22 cellular contexts compared by ENCODE assay signal in the genomic region with DNA sequence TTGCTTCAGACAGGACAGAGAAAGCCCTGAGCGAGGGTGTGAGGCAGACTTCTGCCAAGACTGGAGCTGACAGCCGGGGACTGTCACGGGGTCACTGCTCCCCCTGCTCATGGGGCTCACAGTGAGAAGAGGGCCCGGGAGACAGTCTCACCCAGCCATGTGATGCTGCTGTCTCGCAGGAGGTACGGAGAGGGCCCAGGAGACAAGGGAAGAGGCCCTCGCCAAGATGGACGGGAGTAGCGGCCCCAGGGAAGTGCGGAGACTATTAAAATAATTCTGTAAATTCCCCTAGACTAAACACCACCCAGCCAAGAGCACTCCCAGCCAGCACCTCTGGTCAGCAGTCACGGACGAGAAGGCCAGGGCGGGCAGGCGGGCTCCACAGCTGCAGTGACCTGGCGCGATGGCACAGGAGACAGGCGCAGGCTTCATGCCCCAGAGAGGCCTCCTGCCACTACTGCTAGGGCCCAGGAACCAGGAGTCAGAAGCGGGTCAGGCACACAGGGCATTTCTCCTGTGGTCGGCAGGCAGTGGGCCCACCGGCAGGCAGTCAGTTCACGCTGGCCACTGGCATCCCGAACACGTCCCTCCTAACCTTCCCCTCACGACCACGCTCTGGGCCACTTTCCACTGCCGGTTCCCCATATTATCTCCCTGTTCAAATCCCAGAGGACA. TPM values are rescaled to one million over a fixed set of nuclear protein-coding genes. Genes with fewer than 3 reads are reported as not detected.
"Had no signal": no experiment of that assay in that cellular context is flagged by ENCODE, and none has a peak within 500 bp of the region (broad histone marks: within the 10 kb centered on the region; RNA-seq: fewer than 3 reads in every experiment).

No MANE protein-coding gene starts in this region.

- ATAC-seq: activated naive CD4-positive, alpha-beta T cell treated with anti-CD3 and anti-CD28 coated beads, Interleukin-2, amount 50 U/mL, for 72 hours; activated T-cell treated with anti-CD3 and anti-CD28 coated beads, Interleukin-2, amount 50 U/mL, for 72 hours; naive thymus-derived CD8-positive, alpha-beta T cell had no signal

- H3K27ac Mint-ChIP-seq: activated T-cell treated with anti-CD3 and anti-CD28 coated beads, Interleukin-2, amount 50 U/mL, for 72 hours had no signal

- H3K36me3 Mint-ChIP-seq: activated naive CD4-positive, alpha-beta T cell treated with anti-CD3 and anti-CD28 coated beads, Interleukin-2, amount 50 U/mL, for 72 hours; naive thymus-derived CD8-positive, alpha-beta T cell had no signal

- H3K9me3 ChIP-seq: body of pancreas, colonic mucosa, tibial nerve, uterus had no signal

- DNase-seq: activated CD4-positive, alpha-beta T cell treated with anti-CD3 and anti-CD28 coated beads, Interleukin-2, amount 50 U/mL, for 4 hours; activated gamma-delta T cell; activated T-cell treated with anti-CD3 and anti-CD28 coated beads, Interleukin-2, amount 50 U/mL, for 72 hours; central memory CD4-positive, alpha-beta T cell; colonic mucosa; erythroblast; foreskin melanocyte; hypothalamus; mesenchymal stem cell; naive thymus-derived CD8-positive, alpha-beta T cell; stimulated activated CD8-positive, alpha-beta memory T cell treated with anti-CD3 and anti-CD28 coated beads, Interleukin-4, amount 100 ng/mL, for 48 hours; stimulated activated naive CD4-positive, alpha-beta T cell; SW 1271; T-helper 2 cell; uterus had no signal

- H3K4me3 Mint-ChIP-seq: activated T-cell treated with anti-CD3 and anti-CD28 coated beads, Interleukin-2, amount 50 U/mL, for 72 hours; naive thymus-derived CD8-positive, alpha-beta T cell had no signal

- H3K4me3 ChIP-seq: body of pancreas, colonic mucosa, tibial nerve, uterus had no signal

- H3K36me3 ChIP-seq: colonic mucosa, uterus had no signal

- H3K27ac ChIP-seq: body of pancreas, colonic mucosa, uterus had no signal

- H3K27me3 ChIP-seq: body of pancreas, uterus had no signal

- H3K9me3 Mint-ChIP-seq: activated naive CD4-positive, alpha-beta T cell treated with anti-CD3 and anti-CD28 coated beads, Interleukin-2, amount 50 U/mL, for 72 hours; activated T-cell treated with anti-CD3 and anti-CD28 coated beads, Interleukin-2, amount 50 U/mL, for 72 hours; naive thymus-derived CD8-positive, alpha-beta T cell had no signal

RNA-seq across cellular contexts. Expression of gene WDR86, which starts 24.1 kb away (rescaled TPM):
- total RNA-seq: activated CD8-positive, alpha-beta memory T cell treated with anti-CD3 and anti-CD28 coated beads for 36 hours; activated naive CD4-positive, alpha-beta T cell treated with anti-CD3 and anti-CD28 coated beads, Interleukin-2, amount 50 U/mL, for 72 hours had no signal
- polyA plus RNA-seq: keratinocyte had no signal

RNA-seq across cellular contexts. Expression of gene CRYGN, which starts 54.2 kb away (rescaled TPM):
- total RNA-seq: activated CD8-positive, alpha-beta memory T cell treated with anti-CD3 and anti-CD28 coated beads for 36 hours; body of pancreas; colonic mucosa; left lobe of liver; renal cortical epithelial cell had no signal
- polyA plus RNA-seq: keratinocyte had no signal
